In the genomic region with DNA sequence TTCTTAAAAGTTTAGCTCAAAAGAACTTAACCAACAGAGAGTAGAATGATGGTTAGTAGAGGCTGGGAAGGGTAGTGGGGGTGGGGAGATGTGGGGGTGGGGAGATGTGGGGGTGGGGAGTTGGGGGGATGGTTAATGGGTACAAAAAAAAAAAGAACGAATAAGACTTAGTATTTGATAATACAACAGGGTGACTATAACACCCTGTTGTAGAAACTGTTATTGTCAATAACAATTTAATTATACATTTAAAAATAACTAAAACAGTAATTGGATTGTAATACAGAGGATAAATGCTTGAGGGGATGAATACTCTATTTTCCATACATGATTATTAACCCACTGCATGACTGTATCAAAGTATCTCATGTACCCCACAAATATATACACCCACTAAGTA, we compare ENCODE assay signal across 11 cellular contexts.
"Had no signal": no experiment of that assay in that cellular context is flagged by ENCODE, and none has a peak within 500 bp of the region (broad histone marks: within the 10 kb centered on the region; RNA-seq: fewer than 3 reads in every experiment).

No MANE protein-coding gene starts in this region.

- H3K4me1 ChIP-seq: HAP-1 had no signal

- H3K27ac ChIP-seq: GM23248 had no signal

- FAIRE-seq: H1, H54 had no signal

- H3K9me3 ChIP-seq: HAP-1 had no signal

- H3K9ac ChIP-seq: GM23248 had no signal

- ATAC-seq: GM23338, HCT116 had no signal

- H3K4me3 ChIP-seq: GM23248, GM23338, HAP-1 had no signal

- H3K4me2 ChIP-seq: GM23338 had no signal

- H3K4me1 Mint-ChIP-seq: H9 had no signal

- H3K9me3 Mint-ChIP-seq: GM23338, H9, HFFc6 had no signal

- H3K4me3 Mint-ChIP-seq: GM23338, H9, HFFc6 had no signal

- DNase-seq: GM23248, GOT3, H7, H9, HCEC 1CT, HFFc6 had no signal

- H3K27ac Mint-ChIP-seq: GM23338, H9, HFFc6 had no signal

- H2AFZ ChIP-seq: GM23248, GM23338 had no signal
